ENCODE assay signal across 30 cellular contexts in genomic region chr1:236701782-236702181, GRCh38. TPM values are rescaled to one million over a fixed set of nuclear protein-coding genes. Genes with fewer than 3 reads are reported as not detected.
"Had no signal": no experiment of that assay in that cellular context is flagged by ENCODE, and none has a peak within 500 bp of the region (broad histone marks: within the 10 kb centered on the region; RNA-seq: fewer than 3 reads in every experiment).

No MANE protein-coding gene starts in this region.

- H3K4me1 ChIP-seq: body of pancreas had no signal

- H3K27ac Mint-ChIP-seq: activated B cell treated with CpG ODN at 0.5 μM for 24 hours; activated CD4-positive, alpha-beta T cell treated with anti-CD3 and anti-CD28 coated beads, Interleukin-2, amount 10 ng/mL, durations not matched to agents 24 days and 14 days; activated CD8-positive, alpha-beta memory T cell treated with anti-CD3 and anti-CD28 coated beads, Interleukin-2, amount 10 ng/mL, durations not matched to agents 7 days and 5 days; activated naive CD4-positive, alpha-beta T cell treated with anti-CD3 and anti-CD28 coated beads, Interleukin-2, amount 50 U/mL, for 72 hours; activated naive CD8-positive, alpha-beta T cell treated with anti-CD3 and anti-CD28 coated beads, Interleukin-2, amount 50 U/mL, for 24 hours; activated T-cell treated with anti-CD3 and anti-CD28 coated beads, Interleukin-2, amount 50 U/mL, for 24 hours; activated T-helper 1 cell treated with anti-CD3 and anti-CD28 coated beads, Interleukin-12 subunit alpha, Interleukin-12 subunit beta, Interleukin-2, Interleukin-4 antibody, amounts not matched to agents 30 ng/mL and 10 ng/mL and 1 ng/mL, durations not matched to agents 14 hours and 24 hours and 36 hours; T-cell had no signal

- H3K27ac ChIP-seq: ascending aorta, body of pancreas, KMS-11, RWPE1 had no signal

- ATAC-seq: activated CD8-positive, alpha-beta memory T cell treated with anti-CD3 and anti-CD28 coated beads, Interleukin-2, amount 10 ng/mL, durations not matched to agents 7 days and 5 days; activated naive CD4-positive, alpha-beta T cell treated with anti-CD3 and anti-CD28 coated beads, Interleukin-2, amount 50 U/mL, for 72 hours; activated naive CD8-positive, alpha-beta T cell treated with anti-CD3 and anti-CD28 coated beads, Interleukin-2, amount 50 U/mL, for 24 hours; body of pancreas; Panc1; T-cell had no signal

- DNase-seq: activated B cell treated with CpG ODN at 0.5 μM for 24 hours; activated CD4-positive, alpha-beta T cell treated with anti-CD3 and anti-CD28 coated beads for 1 hour; activated CD4-positive, alpha-beta T cell treated with anti-CD3 and anti-CD28 coated beads, Interleukin-2, amount 10 ng/mL, durations not matched to agents 24 days and 14 days; activated CD4-positive, alpha-beta T cell treated with anti-CD3 and anti-CD28 coated beads, Interleukin-2, amount 50 U/mL, for 48 hours; activated CD8-positive, alpha-beta memory T cell treated with anti-CD3 and anti-CD28 coated beads, Interleukin-2, amount 10 ng/mL, durations not matched to agents 7 days and 5 days; activated effector memory CD4-positive, alpha-beta T cell treated with Interleukin-2 at 50 U/mL for 16 hours; activated naive CD4-positive, alpha-beta T cell; activated naive CD8-positive, alpha-beta T cell treated with anti-CD3 and anti-CD28 coated beads, Interleukin-2, amount 50 U/mL, for 24 hours; activated T-cell treated with anti-CD3 and anti-CD28 coated beads, Interleukin-2, amount 50 U/mL, for 24 hours; amniotic stem cell; body of pancreas; NCI-H1092; NCI-H1417; NCI-H1694; NCI-H2029 treated with DMSO at 0.1 percent for 48 hours; NCI-H510A treated with DMSO at 0.1 percent for 48 hours; NCI-H69; NK-92 treated with Interleukin-12 subunit alpha and Interleukin-12 subunit beta, amount 100 ng/mL, for 24 hours; OCI-M1; SHP77 treated with DMSO at 0.1 percent for 48 hours; T-cell; T-helper 2 cell; T1000 had no signal

- H3K4me1 Mint-ChIP-seq: activated B cell treated with CpG ODN at 0.5 μM for 24 hours; activated CD4-positive, alpha-beta T cell treated with anti-CD3 and anti-CD28 coated beads, Interleukin-2, amount 10 ng/mL, durations not matched to agents 24 days and 14 days; activated CD8-positive, alpha-beta memory T cell treated with anti-CD3 and anti-CD28 coated beads, Interleukin-2, amount 10 ng/mL, durations not matched to agents 7 days and 5 days; activated naive CD8-positive, alpha-beta T cell treated with anti-CD3 and anti-CD28 coated beads, Interleukin-2, amount 50 U/mL, for 24 hours; T-cell had no signal

- H3K4me3 Mint-ChIP-seq: activated B cell treated with CpG ODN at 0.5 μM for 24 hours; activated CD4-positive, alpha-beta T cell treated with anti-CD3 and anti-CD28 coated beads, Interleukin-2, amount 10 ng/mL, durations not matched to agents 24 days and 14 days; activated CD8-positive, alpha-beta memory T cell treated with anti-CD3 and anti-CD28 coated beads, Interleukin-2, amount 10 ng/mL, durations not matched to agents 7 days and 5 days; activated naive CD8-positive, alpha-beta T cell treated with anti-CD3 and anti-CD28 coated beads, Interleukin-2, amount 50 U/mL, for 24 hours; activated T-cell treated with anti-CD3 and anti-CD28 coated beads, Interleukin-2, amount 50 U/mL, for 24 hours; activated T-helper 1 cell treated with anti-CD3 and anti-CD28 coated beads, Interleukin-12 subunit alpha, Interleukin-12 subunit beta, Interleukin-2, Interleukin-4 antibody, amounts not matched to agents 30 ng/mL and 10 ng/mL and 1 ng/mL, durations not matched to agents 14 hours and 24 hours and 36 hours; T-cell had no signal

- H3K36me3 Mint-ChIP-seq: activated CD8-positive, alpha-beta memory T cell treated with anti-CD3 and anti-CD28 coated beads, Interleukin-2, amount 10 ng/mL, durations not matched to agents 7 days and 5 days; activated naive CD4-positive, alpha-beta T cell treated with anti-CD3 and anti-CD28 coated beads, Interleukin-2, amount 50 U/mL, for 72 hours; T-cell had no signal

- H3K9me3 ChIP-seq: ascending aorta, body of pancreas had no signal

- H3K36me3 ChIP-seq: ascending aorta had no signal

- H3K27me3 ChIP-seq: ascending aorta, body of pancreas had no signal

- H3K9me3 Mint-ChIP-seq: activated B cell treated with CpG ODN at 0.5 μM for 24 hours; activated CD4-positive, alpha-beta T cell treated with anti-CD3 and anti-CD28 coated beads, Interleukin-2, amount 10 ng/mL, durations not matched to agents 24 days and 14 days; activated naive CD4-positive, alpha-beta T cell treated with anti-CD3 and anti-CD28 coated beads, Interleukin-2, amount 50 U/mL, for 72 hours; activated naive CD8-positive, alpha-beta T cell treated with anti-CD3 and anti-CD28 coated beads, Interleukin-2, amount 50 U/mL, for 24 hours; activated T-cell treated with anti-CD3 and anti-CD28 coated beads, Interleukin-2, amount 50 U/mL, for 24 hours; activated T-helper 1 cell treated with anti-CD3 and anti-CD28 coated beads, Interleukin-12 subunit alpha, Interleukin-12 subunit beta, Interleukin-2, Interleukin-4 antibody, amounts not matched to agents 30 ng/mL and 10 ng/mL and 1 ng/mL, durations not matched to agents 14 hours and 24 hours and 36 hours; T-cell had no signal

- H3K4me3 ChIP-seq: ascending aorta, body of pancreas had no signal

RNA-seq across cellular contexts. Expression of gene ACTN2, which starts 15.5 kb away (rescaled TPM):
- total RNA-seq: activated B cell treated with CpG ODN at 0.5 μM for 24 hours; activated CD8-positive, alpha-beta memory T cell treated with anti-CD3 and anti-CD28 coated beads, Interleukin-2, amount 10 ng/mL, durations not matched to agents 7 days and 5 days; MCF 10A had no signal
